In the genomic region with DNA sequence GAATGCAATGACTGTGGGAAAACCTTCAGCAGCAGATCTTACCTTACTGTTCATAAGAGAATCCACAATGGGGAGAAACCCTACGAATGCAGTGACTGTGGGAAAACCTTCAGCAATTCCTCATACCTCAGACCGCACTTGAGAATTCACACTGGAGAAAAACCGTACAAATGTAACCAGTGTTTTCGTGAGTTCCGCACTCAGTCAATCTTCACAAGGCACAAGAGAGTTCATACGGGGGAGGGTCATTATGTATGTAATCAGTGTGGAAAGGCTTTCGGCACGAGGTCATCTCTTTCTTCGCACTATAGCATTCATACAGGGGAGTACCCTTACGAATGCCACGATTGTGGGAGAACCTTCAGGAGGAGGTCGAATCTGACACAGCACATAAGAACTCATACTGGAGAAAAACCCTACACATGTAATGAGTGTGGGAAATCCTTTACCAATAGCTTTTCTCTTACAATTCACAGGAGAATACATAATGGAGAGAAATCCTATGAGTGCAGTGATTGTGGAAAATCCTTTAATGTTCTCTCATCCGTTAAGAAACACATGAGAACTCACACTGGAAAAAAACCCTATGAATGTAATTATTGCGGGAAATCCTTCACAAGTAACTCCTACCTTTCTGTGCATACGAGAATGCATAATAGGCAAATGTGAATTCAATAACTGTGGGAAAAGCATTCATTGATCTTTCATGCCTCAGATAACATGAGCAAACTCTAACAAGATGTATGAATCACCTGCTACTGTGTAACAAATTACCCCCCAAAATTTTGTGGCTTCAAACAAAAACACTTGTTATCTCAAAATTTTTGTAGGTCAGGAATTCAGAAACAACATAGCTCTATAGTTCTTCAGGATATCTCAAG, we compare ENCODE assay signal across 12 cellular contexts. TPM values are rescaled to one million over a fixed set of nuclear protein-coding genes. Genes with fewer than 3 reads are reported as not detected.
DNase-seq lines count a peak whose midpoint lies in the region; TF ChIP-seq lines count a peak whose summit lies in the region.
"Had no signal": no experiment of that assay in that cellular context is flagged by ENCODE, and none has a peak within 500 bp of the region (broad histone marks: within the 10 kb centered on the region; RNA-seq: fewer than 3 reads in every experiment).

No MANE protein-coding gene starts in this region.

- H3K4me3 ChIP-seq in BE2C (ENCODE audit: low read depth, low read length), result no peak overlapping the region
- H3K4me3 ChIP-seq: testis had no signal

- no peak overlapping the region for H3K4me3 Mint-ChIP-seq in activated CD4-positive, alpha-beta T cell treated with anti-CD3 and anti-CD28 coated beads, Interleukin-2, amount 10 ng/mL, durations not matched to agents 24 days and 14 days

- TF ChIP-seq CTCF in BE2C (IDR thresholded peaks at IDR 0.05; ENCODE audit: low read depth, low read length), result no peak

- H3K9me3 Mint-ChIP-seq in activated CD4-positive, alpha-beta T cell treated with anti-CD3 and anti-CD28 coated beads, Interleukin-2, amount 10 ng/mL, durations not matched to agents 24 days and 14 days, result peaks cover 25% of the 10 kb centered on the region

- H3K27me3 Mint-ChIP-seq in activated CD4-positive, alpha-beta T cell treated with anti-CD3 and anti-CD28 coated beads, Interleukin-2, amount 10 ng/mL, durations not matched to agents 24 days and 14 days, result no peaks in the 10 kb centered on the region
- H3K27me3 Mint-ChIP-seq: IgD-negative memory B cell had no signal

- H3K4me1 Mint-ChIP-seq in activated CD4-positive, alpha-beta T cell treated with anti-CD3 and anti-CD28 coated beads, Interleukin-2, amount 10 ng/mL, durations not matched to agents 24 days and 14 days, result no peaks in the 10 kb centered on the region
- H3K4me1 Mint-ChIP-seq: IgD-negative memory B cell had no signal

- intact Hi-C loops in activated CD4-positive, alpha-beta T cell treated with anti-CD3 and anti-CD28 coated beads, Interleukin-2, amount 10 ng/mL, durations not matched to agents 24 days and 14 days (cut with micrococcal nuclease), result no loop called here

- H3K4me1 ChIP-seq in BE2C, result no peaks in the 10 kb centered on the region
- H3K4me1 ChIP-seq: testis had no signal

- H3K27me3 ChIP-seq in BE2C, result no peaks in the 10 kb centered on the region
- H3K27me3 ChIP-seq: testis had no signal

- H3K27ac Mint-ChIP-seq in activated CD4-positive, alpha-beta T cell treated with anti-CD3 and anti-CD28 coated beads, Interleukin-2, amount 10 ng/mL, durations not matched to agents 24 days and 14 days, result no peak overlapping the region
- H3K27ac Mint-ChIP-seq: IgD-negative memory B cell had no signal

- H3K36me3 ChIP-seq in BE2C, result peaks cover 62% of the 10 kb centered on the region

- no peak for TF ChIP-seq EP300 in Ishikawa (IDR thresholded peaks at IDR 0.05; ENCODE audit: borderline replicate concordance)

- peaks cover 17% of the 10 kb centered on the region for H3K9me3 ChIP-seq in BE2C

- DNase-seq in EH (ENCODE audit: low read depth) (peak; percentile 33), astrocyte of the hippocampus (ENCODE audit: low read depth, low spot score) (peak; percentile 17), lung microvascular endothelial cell (ENCODE audit: low read depth in 2 of 2) (peak; percentile 24 to 41), BE2C (no peak), ureter (ENCODE audit: low spot score) (no peak), mucosa of gallbladder (ENCODE audit: low spot score) (no peak)
- no peak for DNase-seq in activated CD4-positive, alpha-beta T cell treated with anti-CD3 and anti-CD28 coated beads, Interleukin-2, amount 10 ng/mL, durations not matched to agents 24 days and 14 days
- DNase-seq: testis had no signal

- H3K36me3 Mint-ChIP-seq in activated CD4-positive, alpha-beta T cell treated with anti-CD3 and anti-CD28 coated beads, Interleukin-2, amount 10 ng/mL, durations not matched to agents 24 days and 14 days (ENCODE audit: low read depth), result peaks cover 81% of the 10 kb centered on the region

- TF ChIP-seq RAD21 in Ishikawa (IDR thresholded peaks at IDR 0.05; ENCODE audit: low read depth), result no peak

TF ChIP-seq in Ishikawa, 13 proteins besides CTCF, POLR2A, EP300 and RAD21:
- TF ChIP-seq YY1 (IDR thresholded peaks at IDR 0.05; ENCODE audit: low read depth) (no peak), TCF12 (IDR thresholded peaks at IDR 0.05; ENCODE audit: low read depth) (peak; percentile 74)
TF ChIP-seq in Ishikawa: peak in this region for 1.

RNA-seq across cellular contexts. Expression of a gene that starts 13.8 kb away (rescaled TPM):
- 10.0 and 17.5 TPM in 2 replicates for total RNA-seq in lung microvascular endothelial cell
- 7.3 TPM for polyA plus RNA-seq in BE2C (2012; ENCODE audit: insufficient read depth, insufficient read length, low read depth)
- 12.2 and 12.5 TPM in 2 replicates for total RNA-seq in activated CD4-positive, alpha-beta T cell treated with anti-CD3 and anti-CD28 coated beads, Interleukin-2, amount 10 ng/mL, durations not matched to agents 24 days and 14 days
- 14.8 TPM for total RNA-seq in ureter
- total RNA-seq in mucosa of gallbladder, result 11.1 TPM

RNA-seq across cellular contexts. Expression of a gene that starts 24.8 kb away (rescaled TPM):
- total RNA-seq in lung microvascular endothelial cell (not detected in 2 replicates), ureter (not detected), mucosa of gallbladder (not detected)
- polyA plus RNA-seq in BE2C (2012; ENCODE audit: insufficient read depth, insufficient read length, low read depth), result not detected
- not detected in 2 replicates for total RNA-seq in activated CD4-positive, alpha-beta T cell treated with anti-CD3 and anti-CD28 coated beads, Interleukin-2, amount 10 ng/mL, durations not matched to agents 24 days and 14 days
- total RNA-seq: NCI-H460, osteocyte had no signal
- polyA plus RNA-seq: IgD-negative memory B cell had no signal

RNA-seq across cellular contexts. Expression of a gene that starts 34.2 kb away (rescaled TPM):
- total RNA-seq in lung microvascular endothelial cell (not detected in 2 replicates), ureter (not detected), mucosa of gallbladder (not detected)
- not detected for polyA plus RNA-seq in BE2C (2012; ENCODE audit: insufficient read depth, insufficient read length, low read depth)
- not detected in 2 replicates for total RNA-seq in activated CD4-positive, alpha-beta T cell treated with anti-CD3 and anti-CD28 coated beads, Interleukin-2, amount 10 ng/mL, durations not matched to agents 24 days and 14 days
- total RNA-seq: NCI-H460, osteocyte, testis had no signal
- polyA plus RNA-seq: IgD-negative memory B cell had no signal

RNA-seq across cellular contexts. Expression of a gene that starts 43.3 kb away (rescaled TPM):
- total RNA-seq in lung microvascular endothelial cell (not detected in 2 replicates), ureter (not detected), mucosa of gallbladder (not detected)
- polyA plus RNA-seq in BE2C (2012; ENCODE audit: insufficient read depth, insufficient read length, low read depth), result not detected
- total RNA-seq in activated CD4-positive, alpha-beta T cell treated with anti-CD3 and anti-CD28 coated beads, Interleukin-2, amount 10 ng/mL, durations not matched to agents 24 days and 14 days, result not detected in 2 replicates
- total RNA-seq: NCI-H460, osteocyte, testis had no signal
- polyA plus RNA-seq: IgD-negative memory B cell had no signal

RNA-seq across cellular contexts. Expression of a gene that starts 52.9 kb away (rescaled TPM):
- total RNA-seq in lung microvascular endothelial cell (not detected in 2 replicates), ureter (not detected), mucosa of gallbladder (not detected)
- not detected for polyA plus RNA-seq in BE2C (2012; ENCODE audit: insufficient read depth, insufficient read length, low read depth)
- not detected in 2 replicates for total RNA-seq in activated CD4-positive, alpha-beta T cell treated with anti-CD3 and anti-CD28 coated beads, Interleukin-2, amount 10 ng/mL, durations not matched to agents 24 days and 14 days
- total RNA-seq: NCI-H460, osteocyte, testis had no signal
- polyA plus RNA-seq: IgD-negative memory B cell had no signal

Comparison
In these comparisons a context has a peak if more than half of its experiments do, and no peak if none do; other contexts are left out.
1. DNase-seq: peak in EH (single experiment), astrocyte of the hippocampus (single experiment) and lung microvascular endothelial cell (2 of 2); none in BE2C (single experiment), activated CD4-positive, alpha-beta T cell treated with anti-CD3 and anti-CD28 coated beads, Interleukin-2, amount 10 ng/mL, durations not matched to agents 24 days and 14 days (single experiment), ureter (single experiment) and mucosa of gallbladder (single experiment).